In genomic region chr1:45351508-45351907, GRCh38 we compare ENCODE assay signal across 27 cellular contexts. TPM values are rescaled to one million over a fixed set of nuclear protein-coding genes. Genes with fewer than 3 reads are reported as not detected.
"Had no signal": no experiment of that assay in that cellular context is flagged by ENCODE, and none has a peak within 500 bp of the region (broad histone marks: within the 10 kb centered on the region; RNA-seq: fewer than 3 reads in every experiment).

No MANE protein-coding gene starts in this region.

- H3K36me3 ChIP-seq: thyroid gland, tibial nerve, transverse colon, upper lobe of right lung, uterus, vagina had no signal

- FAIRE-seq: urothelium cell line had no signal

- ATAC-seq: stimulated activated effector memory CD8-positive, alpha-beta T cell treated with anti-CD3 and anti-CD28 coated beads, Interleukin-12 subunit alpha, Interleukin-12 subunit beta, amount 100 ng/mL, for 72 hours; stimulated activated memory B cell treated with anti-CD40 and anti-IgM and Interleukin-4, amounts not matched to agents 10 μg/mL and 1 μg/mL and 100 μg/mL, for 72 hours; stimulated activated naive B cell treated with anti-CD40 and anti-IgM and Interleukin-4, amounts not matched to agents 10 μg/mL and 1 μg/mL and 100 μg/mL, for 72 hours; stimulated activated naive CD8-positive, alpha-beta T cell treated with anti-CD3 and anti-CD28 coated beads, Interleukin-15, amount 100 ng/mL, for 72 hours; stimulated activated naive CD8-positive, alpha-beta T cell treated with anti-CD3 and anti-CD28 coated beads, Interleukin-15, Interleukin-2, amounts not matched to agents 100 U/mL and 50 U/mL, for 24 hours; upper lobe of right lung had no signal

- H3K27me3 ChIP-seq: stomach, suprapubic skin, testis, thyroid gland, tibial artery, tibial nerve, transverse colon, upper lobe of left lung, upper lobe of right lung, uterus, vagina had no signal

- H3K27ac ChIP-seq: stomach, suprapubic skin, thoracic aorta, thyroid gland, tibial artery, tibial nerve, transverse colon, upper lobe of left lung, upper lobe of right lung, uterus, vagina had no signal

- H3K4me3 ChIP-seq: stomach, suprapubic skin, testis, thoracic aorta, thyroid gland, tibial artery, tibial nerve, transverse colon, upper lobe of left lung, upper lobe of right lung, uterus, vagina had no signal

- DNase-seq: stimulated activated CD4-positive, alpha-beta T cell treated with anti-CD3 and anti-CD28 coated beads, Interleukin-2, amount 100 ng/mL, for 48 hours; stimulated activated CD4-positive, alpha-beta T cell treated with anti-CD3 and anti-CD28 coated beads, Interleukin-4, amount 100 ng/mL, for 1 hour; stimulated activated CD4-positive, alpha-beta T cell treated with anti-CD3 and anti-CD28 coated beads, Interleukin-4, amount 100 ng/mL, for 24 hours; stimulated activated CD4-positive, alpha-beta T cell treated with anti-CD3 and anti-CD28 coated beads, Interleukin-4, amount 100 ng/mL, for 4 hours; stimulated activated CD8-positive, alpha-beta memory T cell treated with anti-CD3 and anti-CD28 coated beads, Interleukin-4, amount 100 ng/mL, for 48 hours; stimulated activated naive B cell treated with anti-CD40 and anti-IgM and Interleukin-4, amounts not matched to agents 10 μg/mL and 1 μg/mL and 100 μg/mL, for 72 hours; stimulated activated naive CD4-positive, alpha-beta T cell; stimulated activated naive CD4-positive, alpha-beta T cell treated with Interleukin-2 at 50 U/mL for 16 hours; stimulated activated naive CD8-positive, alpha-beta T cell treated with anti-CD3 and anti-CD28 coated beads, Interleukin-15, amount 100 ng/mL, for 72 hours; stimulated activated naive CD8-positive, alpha-beta T cell treated with anti-CD3 and anti-CD28 coated beads, Interleukin-15, Interleukin-2, amounts not matched to agents 100 U/mL and 50 U/mL, for 24 hours; stomach; substantia nigra; testis; thyroid gland; tibial artery; transverse colon; trophoblast cell; upper lobe of left lung; upper lobe of right lung; uterus had no signal

- H3K4me1 ChIP-seq: uterus had no signal

- H3K9me3 ChIP-seq: stomach, suprapubic skin, testis, thoracic aorta, thyroid gland, tibial artery, tibial nerve, transverse colon, upper lobe of left lung, upper lobe of right lung, uterus, vagina had no signal

RNA-seq across cellular contexts. Expression of gene HPDL, which starts 24.8 kb away (rescaled TPM):
- total RNA-seq: thoracic aorta, upper lobe of right lung had no signal
